In genomic region chr9:136944094-136944518, GRCh38 we compare ENCODE assay signal across 1 cellular context.
TF ChIP-seq lines count a peak whose summit lies in the region.

No MANE protein-coding gene starts in this region.

TF ChIP-seq in HepG2, 621 proteins besides CTCF, POLR2A, EP300 and RAD21 (continued from another document):
- no peak for TF ChIP-seq KLF11 (CRISPR knock-in tag; IDR thresholded peaks at IDR 0.05)
- peak; percentile 7; the same call in 1 of the 2 replicates for TF ChIP-seq ZNF607 (CRISPR knock-in tag; IDR thresholded peaks at IDR 0.05; ENCODE audit: borderline replicate concordance)
- TF ChIP-seq KDM5B (CRISPR knock-in tag; IDR thresholded peaks at IDR 0.05; ENCODE audit: borderline replicate concordance), result no peak
- TF ChIP-seq ZNF510 (CRISPR knock-in tag; IDR thresholded peaks at IDR 0.05; ENCODE audit: low read depth), result peak; percentile 62
- TF ChIP-seq ZNF446 (CRISPR knock-in tag; IDR thresholded peaks at IDR 0.05), result peak; percentile 80; the same call in 1 of the 2 replicates
- TF ChIP-seq, protein P1, sequence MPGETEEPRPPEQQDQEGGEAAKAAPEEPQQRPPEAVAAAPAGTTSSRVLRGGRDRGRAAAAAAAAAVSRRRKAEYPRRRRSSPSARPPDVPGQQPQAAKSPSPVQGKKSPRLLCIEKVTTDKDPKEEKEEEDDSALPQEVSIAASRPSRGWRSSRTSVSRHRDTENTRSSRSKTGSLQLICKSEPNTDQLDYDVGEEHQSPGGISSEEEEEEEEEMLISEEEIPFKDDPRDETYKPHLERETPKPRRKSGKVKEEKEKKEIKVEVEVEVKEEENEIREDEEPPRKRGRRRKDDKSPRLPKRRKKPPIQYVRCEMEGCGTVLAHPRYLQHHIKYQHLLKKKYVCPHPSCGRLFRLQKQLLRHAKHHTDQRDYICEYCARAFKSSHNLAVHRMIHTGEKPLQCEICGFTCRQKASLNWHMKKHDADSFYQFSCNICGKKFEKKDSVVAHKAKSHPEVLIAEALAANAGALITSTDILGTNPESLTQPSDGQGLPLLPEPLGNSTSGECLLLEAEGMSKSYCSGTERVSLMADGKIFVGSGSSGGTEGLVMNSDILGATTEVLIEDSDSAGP (CRISPR knock-in tag; IDR thresholded peaks at IDR 0.05; ENCODE audit: borderline replicate concordance), result no peak
- no peak for TF ChIP-seq ZNF274 (CRISPR knock-in tag; IDR thresholded peaks at IDR 0.05)
- TF ChIP-seq PITX1 (CRISPR knock-in tag; IDR thresholded peaks at IDR 0.05), result no peak
